Comparison of ENCODE assay signal across 3 cellular contexts in genomic region chr12:27132118-27132517, GRCh38. TPM values are rescaled to one million over a fixed set of nuclear protein-coding genes. Genes with fewer than 3 reads are reported as not detected.
"Had no signal": no experiment of that assay in that cellular context is flagged by ENCODE, and none has a peak within 500 bp of the region (broad histone marks: within the 10 kb centered on the region; RNA-seq: fewer than 3 reads in every experiment).

No MANE protein-coding gene starts in this region.

RNA-seq across cellular contexts. Expression of gene C12orf71, which starts 49.7 kb away (rescaled TPM):
- polyA plus RNA-seq: stomach, thymus, urinary bladder had no signal
